38 cellular contexts compared by ENCODE assay signal in genomic region chrX:115191490-115192243, GRCh38. TPM values are rescaled to one million over a fixed set of nuclear protein-coding genes. Genes with fewer than 3 reads are reported as not detected.
"Had no signal": no experiment of that assay in that cellular context is flagged by ENCODE, and none has a peak within 500 bp of the region (broad histone marks: within the 10 kb centered on the region; RNA-seq: fewer than 3 reads in every experiment).

No MANE protein-coding gene starts in this region.

- H3K9ac ChIP-seq: KMS-11 had no signal

- H3K4me2 ChIP-seq: KMS-11 had no signal

- H3K27me3 ChIP-seq: MG63 had no signal

- H3K27ac ChIP-seq: KMS-11 had no signal

- H3K36me3 ChIP-seq: MG63 had no signal

- H3K4me3 ChIP-seq: MG63 had no signal

- DNase-seq: Karpas-422, Kasumi-1, KG1, MG63, MM.1S, MV-4-11, NCI-H1048, NCI-H1092, NCI-H1092 treated with DMSO at 0.1 percent for 48 hours, NCI-H1105, NCI-H1105 treated with DMSO at 0.1 percent for 48 hours, NCI-H1417, NCI-H1417 treated with DMSO at 0.1 percent for 48 hours, NCI-H1436, NCI-H1436 treated with DMSO at 0.1 percent for 48 hours, NCI-H146, NCI-H1694, NCI-H1694 treated with DMSO at 0.1 percent for 48 hours, NCI-H187, NCI-H187 treated with DMSO at 0.1 percent for 48 hours, NCI-H1930, NCI-H2029, NCI-H2029 treated with DMSO at 0.1 percent for 48 hours, NCI-H2081, NCI-H2081 treated with DMSO at 0.1 percent for 48 hours, NCI-H2107, NCI-H2171, NCI-H2171 treated with DMSO at 0.1 percent for 48 hours, NCI-H2227 treated with DMSO at 0.1 percent for 48 hours, NCI-H226, NCI-H345, NCI-H446, NCI-H446 treated with DMSO at 0.1 percent for 48 hours had no signal

- H3K9me3 ChIP-seq: MG63 had no signal

RNA-seq across cellular contexts. Expression of gene RBMXL3, which starts 2.5 kb away (rescaled TPM):
- total RNA-seq: LHCN-M2, M059J, MCF 10A, NCI-H460 had no signal

RNA-seq across cellular contexts. Expression of gene LRCH2, which starts 42.2 kb away (rescaled TPM):
- total RNA-seq: LHCN-M2 had no signal
